ENCODE assay signal across 14 cellular contexts in the genomic region with DNA sequence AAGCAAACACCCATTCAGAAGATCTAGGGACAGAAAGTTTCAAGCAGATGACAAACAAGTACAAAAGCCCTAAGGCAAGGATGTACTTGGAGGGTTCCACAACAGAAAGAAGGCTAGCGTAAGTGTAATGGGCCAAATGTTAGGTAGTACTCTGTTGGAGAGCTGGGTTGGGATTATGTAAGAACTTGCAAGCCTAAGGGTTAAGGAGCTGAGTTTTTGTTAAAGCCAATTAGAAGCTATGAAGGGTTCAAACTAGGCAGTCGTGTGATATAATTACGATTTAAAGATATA. TPM values are rescaled to one million over a fixed set of nuclear protein-coding genes. Genes with fewer than 3 reads are reported as not detected.
DNase-seq lines count a peak whose midpoint lies in the region; ATAC-seq and TF ChIP-seq lines count a peak whose summit lies in the region.
"Had no signal": no experiment of that assay in that cellular context is flagged by ENCODE, and none has a peak within 500 bp of the region (broad histone marks: within the 10 kb centered on the region; RNA-seq: fewer than 3 reads in every experiment).

No MANE protein-coding gene starts in this region.

- TF ChIP-seq EP300 in gastroesophageal sphincter (IDR thresholded peaks at IDR 0.05) = no peak
- TF ChIP-seq EP300 in ovary (IDR thresholded peaks at IDR 0.05) = no peak

- no peaks in the 10 kb centered on the region for H3K9me3 Mint-ChIP-seq in CD14-positive monocyte
- no peaks in the 10 kb centered on the region for H3K9me3 Mint-ChIP-seq in CD4-positive, alpha-beta T cell

- CTCF ChIA-PET in CD4-positive, alpha-beta T cell (lab: Charles Lee) = interaction anchor here (1.1 kb wide), 1 partner anchor 42 kb away, joined by 3 read pairs; a partner anchor contains a TSS

- intact Hi-C loops in CD14-positive monocyte (cut with micrococcal nuclease) (loop anchor here in 1 of 2 donors (10.0 kb wide), 1 partner anchor 189 kb away; no protein-coding TSS in a partner anchor), ovary (cut with DNase I) (loop anchor here in 1 of 4 donors (2.0 kb wide), 1 partner anchor 47 kb away; no protein-coding TSS in a partner anchor)
- intact Hi-C loops in CD4-positive, alpha-beta T cell (cut with DNase I, micrococcal nuclease) = no loop called here

- no peaks in the 10 kb centered on the region for H3K27me3 Mint-ChIP-seq in CD14-positive monocyte (ENCODE audit: low read depth in 3 of 3)
- no peaks in the 10 kb centered on the region for H3K27me3 Mint-ChIP-seq in T-helper 17 cell
- H3K27me3 Mint-ChIP-seq in CD4-positive, alpha-beta T cell = no peaks in the 10 kb centered on the region

- H3K9me3 ChIP-seq in T-helper 17 cell (ENCODE audit: control insufficient read depth, low read length, poor library complexity, severe bottlenecking) = no peaks in the 10 kb centered on the region
- H3K9me3 ChIP-seq in gastroesophageal sphincter = no peaks in the 10 kb centered on the region
- H3K9me3 ChIP-seq in CD4-positive, alpha-beta T cell (ENCODE audit: control insufficient read depth, low read length) = no peaks in the 10 kb centered on the region
- H3K9me3 ChIP-seq in ovary = no peaks in the 10 kb centered on the region

- H3K4me1 Mint-ChIP-seq in CD14-positive monocyte = peaks cover 6% of the 10 kb centered on the region
- H3K4me1 Mint-ChIP-seq in T-helper 17 cell = peaks cover 6% of the 10 kb centered on the region
- H3K4me1 Mint-ChIP-seq in CD4-positive, alpha-beta T cell (ENCODE audit: low read depth) = no peaks in the 10 kb centered on the region

- H3K27me3 ChIP-seq in gastroesophageal sphincter (no peaks in the 10 kb centered on the region), ovary (no peaks in the 10 kb centered on the region)
- H3K27me3 ChIP-seq in CD4-positive, alpha-beta T cell (ENCODE audit: control insufficient read depth, insufficient read depth, low read length) = no peaks in the 10 kb centered on the region

- no peak overlapping the region for H3K4me3 Mint-ChIP-seq in CD14-positive monocyte
- no peak overlapping the region for H3K4me3 Mint-ChIP-seq in T-helper 17 cell
- no peak overlapping the region for H3K4me3 Mint-ChIP-seq in CD4-positive, alpha-beta T cell
- H3K4me3 Mint-ChIP-seq: activated CD8-positive, alpha-beta T cell treated with anti-CD3 and anti-CD28 coated beads, Interleukin-2, amount 10 ng/mL, durations not matched to agents 7 days and 5 days had no signal

- DNase-seq in CD14-positive monocyte (ENCODE audit: low spot score) = no peak
- DNase-seq in T-helper 17 cell = no peak
- peak; percentile 44 for DNase-seq in retinal pigment epithelial cell (ENCODE audit: low read depth)
- DNase-seq in CD4-positive, alpha-beta T cell = no peak
- no peak for DNase-seq in ovary
- no peak for DNase-seq in iPS-NIHi7 (ENCODE audit: extremely low spot score)
- DNase-seq: activated CD8-positive, alpha-beta T cell treated with anti-CD3 and anti-CD28 coated beads, Interleukin-2, amount 10 ng/mL, durations not matched to agents 7 days and 5 days; activated naive CD4-positive, alpha-beta T cell treated with anti-CD3 and anti-CD28 coated beads, Interleukin-2, amount 50 U/mL, for 16 hours; GF-D8; NCI-H1092; NCI-H446 treated with DMSO at 0.1 percent for 48 hours; RPMI8226 had no signal

- peaks cover 0 to 78% of the 10 kb centered on the region in 2 donors for H3K36me3 ChIP-seq in gastroesophageal sphincter
- H3K36me3 ChIP-seq in ovary = no peaks in the 10 kb centered on the region

- ATAC-seq in T-helper 17 cell = no peak
- no peak for ATAC-seq in gastroesophageal sphincter
- ATAC-seq in CD4-positive, alpha-beta T cell (ENCODE audit: poor library complexity) = no peak
- ATAC-seq in HG02623 (IDR thresholded peaks at IDR 0.05; ENCODE audit: unreplicated experiment) = no peak
- ATAC-seq: activated CD8-positive, alpha-beta T cell treated with anti-CD3 and anti-CD28 coated beads, Interleukin-2, amount 10 ng/mL, durations not matched to agents 7 days and 5 days had no signal

- POLR2A ChIA-PET in CD4-positive, alpha-beta T cell (lab: Charles Lee) = interaction anchor here (1.4 kb wide), 1 partner anchor 41 kb away, joined by 4 read pairs; a partner anchor contains a TSS

- TF ChIP-seq CTCF in CD14-positive monocyte (IDR thresholded peaks at IDR 0.05) (no peak), gastroesophageal sphincter (IDR thresholded peaks at IDR 0.05) (no peak), retinal pigment epithelial cell (conservative IDR thresholded peaks at IDR 0.05; ENCODE audit: low read depth, low read length) (no peak), ovary (IDR thresholded peaks at IDR 0.05) (no peak)
- no peak for TF ChIP-seq CTCF in CD4-positive, alpha-beta T cell (IDR thresholded peaks at IDR 0.05)

- TF ChIP-seq POLR2A in gastroesophageal sphincter (IDR thresholded peaks at IDR 0.05) = no peak
- TF ChIP-seq POLR2A in ovary (IDR thresholded peaks at IDR 0.05) = no peak

- H3K27ac Mint-ChIP-seq in CD14-positive monocyte (peak overlapping the region; percentile 49 to 90 (median 79)), T-helper 17 cell (peak overlapping the region; percentile 84)
- H3K27ac Mint-ChIP-seq in CD4-positive, alpha-beta T cell = no peak overlapping the region
- H3K27ac Mint-ChIP-seq: activated CD8-positive, alpha-beta T cell treated with anti-CD3 and anti-CD28 coated beads, Interleukin-2, amount 10 ng/mL, durations not matched to agents 7 days and 5 days had no signal

- 54 to 76% methylated on average over 3 of the region's 3 CpGs for WGBS in gastroesophageal sphincter (ENCODE audit: low coverage in 1 of 2), 2 donors
- WGBS in ovary, 3 donors = 58 to 66% (median 63%) methylated on average over 3 of the region's 3 CpGs

- H3K4me1 ChIP-seq in gastroesophageal sphincter (peaks cover 5 to 53% (median 14%) of the 10 kb centered on the region in 3 donors), ovary (ENCODE audit: insufficient read depth) (peaks cover 1% of the 10 kb centered on the region)

- peaks cover 74 to 92% of the 10 kb centered on the region in 2 donors for H3K36me3 Mint-ChIP-seq in CD14-positive monocyte
- peaks cover 13% of the 10 kb centered on the region for H3K36me3 Mint-ChIP-seq in T-helper 17 cell (ENCODE audit: low read depth)
- peaks cover 90% of the 10 kb centered on the region for H3K36me3 Mint-ChIP-seq in CD4-positive, alpha-beta T cell (ENCODE audit: low read depth)

- H3K27ac ChIP-seq in gastroesophageal sphincter (peak overlapping the region; percentile 74 to 79 (median 78)), ovary (no peak overlapping the region)
- no peak overlapping the region for H3K27ac ChIP-seq in CD4-positive, alpha-beta T cell (ENCODE audit: low read depth, low read length)

- no peak overlapping the region for H3K4me3 ChIP-seq in gastroesophageal sphincter
- H3K4me3 ChIP-seq in retinal pigment epithelial cell (ENCODE audit: low read length) = no peak overlapping the region
- H3K4me3 ChIP-seq in ovary = no peak overlapping the region

RNA-seq across cellular contexts. Expression of a gene that starts 41.4 kb away (rescaled TPM):
- polyA plus RNA-seq in CD14-positive monocyte (10 to 100 TPM; 12.7 to 21.5 TPM), ovary (10 to 100 TPM; 59.7 to 79.4 TPM)
- total RNA-seq in T-helper 17 cell (100 to 1,000 TPM; 170 to 181 TPM), gastroesophageal sphincter (100 to 1,000 TPM; 185 to 287 (median 208) TPM), ovary (100 to 1,000 TPM; 124 to 186 (median 151) TPM)
- total RNA-seq in CD4-positive, alpha-beta T cell = 100 to 1,000 TPM; 162 to 168 TPM

Comparison
In these comparisons a context has a peak if more than half of its experiments do, and no peak if none do; other contexts are left out.
1. H3K27ac ChIP-seq: peak in gastroesophageal sphincter (4 of 4); none in CD4-positive, alpha-beta T cell (single experiment) and ovary (0 of 2).